26 cellular contexts compared by ENCODE assay signal in genomic region chr2:66982766-66983165, GRCh38.
DNase-seq lines count a peak whose midpoint lies in the region; ATAC-seq and TF ChIP-seq lines count a peak whose summit lies in the region.
"Had no signal": no experiment of that assay in that cellular context is flagged by ENCODE, and none has a peak within 500 bp of the region (broad histone marks: within the 10 kb centered on the region; RNA-seq: fewer than 3 reads in every experiment).

No MANE protein-coding gene starts in this region.

- H3K14ac ChIP-seq in mesenchymal stem cell (ENCODE audit: low read length in 2 of 2), result no peak overlapping the region

- no peak overlapping the region for H3K23ac ChIP-seq in mesenchymal stem cell (ENCODE audit: low read length in 2 of 2)

- H3K4me1 ChIP-seq in PC-3 (ENCODE audit: insufficient read depth, low read length) (peaks cover 3% of the 10 kb centered on the region; the same call in 1 of the 2 replicates), mesenchymal stem cell (ENCODE audit: control insufficient read depth, insufficient read depth, low read depth, low read length) (no peaks in the 10 kb centered on the region)
- H3K4me1 ChIP-seq: gastrocnemius medialis had no signal

- CTCF ChIA-PET in PC-3 (lab: Charles Lee), result no interaction called here

- H4K8ac ChIP-seq in mesenchymal stem cell (ENCODE audit: low read length), result no peak overlapping the region

- DNase-seq in ELR (ENCODE audit: low read depth), result peak; percentile 13
- peak; percentile 13 for DNase-seq in PC-3
- DNase-seq in fibroblast of mammary gland (ENCODE audit: low read depth), result peak; percentile 20
- DNase-seq in mesenchymal stem cell, result peak; percentile 13
- no peak for DNase-seq in left cardiac atrium
- no peak for DNase-seq in occipital lobe (lab: John Stamatoyannopoulos, UW)
- DNase-seq in NCI-H226, result no peak
- DNase-seq: activated CD8-positive, alpha-beta memory T cell treated with anti-CD3 and anti-CD28 coated beads for 24 hours; activated naive CD4-positive, alpha-beta T cell; activated T-cell treated with anti-CD3 and anti-CD28 coated beads, Interleukin-2, amount 50 U/mL, for 24 hours; amniotic stem cell; CD8-positive, alpha-beta T cell; central memory CD4-positive, alpha-beta T cell; dorsolateral prefrontal cortex; gastrocnemius medialis; kidney; MG63; naive thymus-derived CD4-positive, alpha-beta T cell; NCI-H146; NCI-H2171 treated with DMSO at 0.1 percent for 48 hours; stimulated activated CD4-positive, alpha-beta T cell treated with anti-CD3 and anti-CD28 coated beads, Interleukin-4, amount 100 ng/mL, for 24 hours; stimulated activated naive CD4-positive, alpha-beta T cell treated with Interleukin-2 at 50 U/mL for 16 hours; SW 1271 had no signal

- TF ChIP-seq CTCF in PC-3 (conservative IDR thresholded peaks at IDR 0.05; ENCODE audit: low read depth, low read length) (no peak), fibroblast of mammary gland (conservative IDR thresholded peaks at IDR 0.05; ENCODE audit: control insufficient read depth, insufficient read depth, low read depth, low read length) (no peak)

- H3K9ac ChIP-seq in PC-3 (ENCODE audit: low read length), result no peak overlapping the region
- H3K9ac ChIP-seq in mesenchymal stem cell (ENCODE audit: low read length), result no peak overlapping the region

- H3K27me3 ChIP-seq in PC-3 (ENCODE audit: low read length), result peaks cover 7% of the 10 kb centered on the region; the same call in 1 of the 2 replicates
- no peaks in the 10 kb centered on the region for H3K27me3 ChIP-seq in mesenchymal stem cell (ENCODE audit: control insufficient read depth in 1 of 2, insufficient read depth in 1 of 2, low read length in 2 of 2)
- H3K27me3 ChIP-seq: dorsolateral prefrontal cortex, gastrocnemius medialis, MG63 had no signal

- no peaks in the 10 kb centered on the region for H3K36me3 ChIP-seq in PC-3 (ENCODE audit: low read depth, low read length)
- H3K36me3 ChIP-seq in mesenchymal stem cell (ENCODE audit: control insufficient read depth in 1 of 2, insufficient read depth in 2 of 2, low read depth in 1 of 2, low read length in 2 of 2), result no peaks in the 10 kb centered on the region
- H3K36me3 ChIP-seq: gastrocnemius medialis, MG63 had no signal

- H4K91ac ChIP-seq in mesenchymal stem cell (ENCODE audit: low read length), result no peak overlapping the region

- intact Hi-C loops in PC-3 (cut with micrococcal nuclease), result no loop called here
- intact Hi-C loops in left cardiac atrium (cut with DNase I), result no loop called here

- no peaks in the 10 kb centered on the region for H3K79me2 ChIP-seq in PC-3 (ENCODE audit: low read length)

- no peaks in the 10 kb centered on the region for H3F3A ChIP-seq in PC-3 (ENCODE audit: low read length, unreplicated experiment)

- no peak overlapping the region for H2BK15ac ChIP-seq in mesenchymal stem cell (ENCODE audit: low read depth, poor library complexity, severe bottlenecking)

- H2AK5ac ChIP-seq in mesenchymal stem cell (ENCODE audit: low read length, severe bottlenecking), result no peak overlapping the region

- H3K9me2 ChIP-seq in PC-3 (replicated peaks; ENCODE audit: low read length), result no peaks in the 10 kb centered on the region

- POLR2A ChIA-PET in PC-3 (lab: Charles Lee; ENCODE audit: unreplicated experiment), result no interaction called here

- no peak overlapping the region for H3K27ac ChIP-seq in PC-3 (ENCODE audit: low read length)
- no peak overlapping the region for H3K27ac ChIP-seq in mesenchymal stem cell (ENCODE audit: low read length, poor library complexity, severe bottlenecking)
- H3K27ac ChIP-seq: dorsolateral prefrontal cortex, epithelial cell of prostate, gastrocnemius medialis had no signal

- no peaks in the 10 kb centered on the region for H4K20me1 ChIP-seq in PC-3 (ENCODE audit: low read length)

- no peak overlapping the region for H3K18ac ChIP-seq in mesenchymal stem cell (ENCODE audit: low read depth in 1 of 2, low read length in 2 of 2)

- no peak overlapping the region for H2BK120ac ChIP-seq in mesenchymal stem cell (ENCODE audit: low read depth, low read length)

- H3K4me3 ChIP-seq in PC-3 (ENCODE audit: low read length), result no peak overlapping the region
- H3K4me3 ChIP-seq in fibroblast of mammary gland (ENCODE audit: control insufficient read depth, low read depth, low read length), result no peak overlapping the region
- no peak overlapping the region for H3K4me3 ChIP-seq in mesenchymal stem cell (ENCODE audit: insufficient read depth in 1 of 2, low read depth in 1 of 2, low read length in 2 of 2)
- H3K4me3 ChIP-seq: dorsolateral prefrontal cortex, gastrocnemius medialis, MG63 had no signal

- H2BK5ac ChIP-seq in mesenchymal stem cell (ENCODE audit: low read depth, low read length, poor library complexity, severe bottlenecking), result no peak overlapping the region

- no peak overlapping the region for H2BK12ac ChIP-seq in mesenchymal stem cell (ENCODE audit: low read length in 2 of 2)

- H3K4ac ChIP-seq in mesenchymal stem cell (ENCODE audit: low read depth in 1 of 2, low read length in 2 of 2), result no peak overlapping the region

- no peaks in the 10 kb centered on the region for H3K9me3 ChIP-seq in PC-3 (ENCODE audit: low read length)
- H3K9me3 ChIP-seq in mesenchymal stem cell (ENCODE audit: control insufficient read depth, low read length), result no peaks in the 10 kb centered on the region
- H3K9me3 ChIP-seq: gastrocnemius medialis, MG63 had no signal

- ATAC-seq in PC-3, result no peak
- no peak for ATAC-seq in left cardiac atrium
- ATAC-seq in HG02571 (IDR thresholded peaks at IDR 0.05; ENCODE audit: unreplicated experiment), result no peak
- ATAC-seq: CD8-positive, alpha-beta T cell; gastrocnemius medialis; naive thymus-derived CD4-positive, alpha-beta T cell; Right ventricle myocardium inferior had no signal

- no peak overlapping the region for H3K4me2 ChIP-seq in PC-3 (ENCODE audit: low read length)
- no peak overlapping the region for H3K4me2 ChIP-seq in mesenchymal stem cell (ENCODE audit: low read length, poor library complexity, severe bottlenecking)

- H2AFZ ChIP-seq in PC-3 (ENCODE audit: low read length) (no peak overlapping the region), mesenchymal stem cell (ENCODE audit: low read depth, low read length) (no peak overlapping the region)

- no peaks in the 10 kb centered on the region for H3K79me1 ChIP-seq in mesenchymal stem cell (replicated peaks; ENCODE audit: low read length, poor library complexity, severe bottlenecking)

- BruUV-seq in PC-3 (replicated peaks; lab: Mats Ljungman, UMichigan), result no TSS peak

Comparison
In these comparisons a context has a peak if more than half of its experiments do, and no peak if none do; other contexts are left out.
1. DNase-seq: peak in ELR (single experiment), PC-3 (single experiment), fibroblast of mammary gland (single experiment) and mesenchymal stem cell (single experiment); none in left cardiac atrium (single experiment), occipital lobe (single experiment) and NCI-H226 (single experiment).